ENCODE assay signal across 9 cellular contexts in the genomic region with DNA sequence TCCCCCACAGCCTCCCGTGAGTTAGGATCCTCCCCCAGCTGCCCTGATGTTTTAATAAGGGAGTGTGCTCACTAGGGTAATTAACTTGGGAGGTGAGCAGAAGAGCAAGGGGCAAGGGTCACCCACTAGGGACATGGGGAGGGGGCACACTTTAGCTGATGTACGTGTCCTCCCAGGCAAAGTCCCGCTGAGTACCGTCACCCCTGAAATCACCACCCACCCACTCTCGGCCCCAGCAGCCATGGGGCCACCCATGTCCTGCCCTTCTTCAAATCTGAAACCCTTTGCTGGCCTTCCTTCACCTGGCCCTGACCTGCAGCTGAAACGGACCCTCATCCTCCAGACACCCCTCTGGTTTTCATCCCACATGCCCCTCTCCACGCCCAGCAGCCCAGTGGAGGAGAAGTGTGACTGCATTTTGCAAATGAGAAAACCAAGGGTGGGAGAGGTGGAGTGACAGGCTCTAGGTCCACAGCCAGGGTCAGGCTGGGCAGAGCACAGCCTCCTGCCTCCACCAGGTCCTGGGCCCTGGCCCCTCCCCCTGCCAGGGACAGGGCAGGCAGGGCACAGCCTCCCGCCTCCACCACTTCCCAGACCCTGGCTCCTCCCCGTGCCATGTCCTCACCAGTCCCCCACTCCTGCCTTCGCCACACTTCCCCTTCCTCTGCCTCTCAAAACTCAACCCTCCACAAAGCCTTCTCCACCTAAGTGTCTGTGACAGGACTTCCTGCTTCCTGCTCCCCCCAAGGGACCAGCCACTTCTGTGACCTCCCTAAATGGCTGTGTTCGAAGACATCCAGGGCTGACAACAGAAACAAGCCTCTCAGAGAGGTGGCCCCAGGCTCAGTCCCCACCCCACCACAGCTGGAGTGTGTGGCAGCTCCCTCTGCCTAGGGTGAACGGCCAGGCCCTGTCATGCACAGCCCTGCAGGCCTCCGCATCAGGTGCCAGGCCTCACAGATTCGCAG. TPM values are rescaled to one million over a fixed set of nuclear protein-coding genes. Genes with fewer than 3 reads are reported as not detected.
DNase-seq lines count a peak whose midpoint lies in the region; ATAC-seq and TF ChIP-seq lines count a peak whose summit lies in the region.
"Had no signal": no experiment of that assay in that cellular context is flagged by ENCODE, and none has a peak within 500 bp of the region (broad histone marks: within the 10 kb centered on the region; RNA-seq: fewer than 3 reads in every experiment).

No MANE protein-coding gene starts in this region.

- H3K36me3 ChIP-seq in colonic mucosa = no peaks in the 10 kb centered on the region
- H3K36me3 ChIP-seq in prostate gland = peaks cover 0 to 4% of the 10 kb centered on the region in 2 donors

- WGBS in prostate gland = 87% methylated on average over 14 of the region's 14 CpGs

- no peaks in the 10 kb centered on the region for H3K9me3 ChIP-seq in colonic mucosa
- no peaks in the 10 kb centered on the region for H3K9me3 ChIP-seq in prostate gland

- H3K4me3 ChIP-seq in colonic mucosa (no peak overlapping the region), prostate gland (no peak overlapping the region)

- TF ChIP-seq POLR2A in prostate gland (IDR thresholded peaks at IDR 0.05) = no peak

- no peaks in the 10 kb centered on the region for H3K27me3 ChIP-seq in colonic mucosa
- no peaks in the 10 kb centered on the region for H3K27me3 ChIP-seq in prostate gland (replicated peaks; ENCODE audit: insufficient read depth)

- peak overlapping the region; percentile 32 for H3K27ac ChIP-seq in colonic mucosa
- peak overlapping the region; percentile 52 to 69 for H3K27ac ChIP-seq in prostate gland

- no peak for TF ChIP-seq CTCF in colonic mucosa (IDR thresholded peaks at IDR 0.05)
- no peak for TF ChIP-seq CTCF in prostate gland (IDR thresholded peaks at IDR 0.05)

- intact Hi-C loops in colonic mucosa (cut with DNase I) (no loop called here), prostate gland (cut with DNase I) (no loop called here)

- peak overlapping the region in 1 of 2 donors; percentile 26 for H3K9ac ChIP-seq in colonic mucosa (ENCODE audit: low read depth in 2 of 2, low read length in 2 of 2)

- H3K4me1 ChIP-seq in colonic mucosa (peaks cover 40% of the 10 kb centered on the region), prostate gland (replicated peaks) (peaks cover 40% of the 10 kb centered on the region)

- ATAC-seq in HG02973 (IDR thresholded peaks at IDR 0.05; ENCODE audit: unreplicated experiment) = peak; percentile 88

- DNase-seq in NCI-H2029 (lab: John Stamatoyannopoulos, UW) (peak; percentile 28), NCI-H2029 treated with DMSO at 0.1 percent for 48 hours (lab: John Stamatoyannopoulos, UW) (no peak), SKM-1 (lab: John Stamatoyannopoulos, UW; ENCODE audit: unreplicated experiment) (peak; percentile 86), colonic mucosa (peak; percentile 52), prostate gland (ENCODE audit: low spot score) (no peak), cerebellar cortex (ENCODE audit: low spot score) (no peak), NCI-H187 (lab: John Stamatoyannopoulos, UW) (no peak)

RNA-seq across cellular contexts. Expression of a gene that starts 15.1 kb away (rescaled TPM):
- total RNA-seq in colonic mucosa = 10 to 100 TPM; 29.0 to 32.0 TPM
- total RNA-seq in prostate gland = 100 to 1,000 TPM; 111 to 170 TPM

RNA-seq across cellular contexts. Expression of a gene that starts 39.1 kb away (rescaled TPM):
- not detected for total RNA-seq in colonic mucosa
- not detected for total RNA-seq in prostate gland
- total RNA-seq: mononuclear cell had no signal

RNA-seq across cellular contexts. Expression of a gene that starts 50.3 kb away (rescaled TPM):
- total RNA-seq in colonic mucosa = 10 to 100 TPM; 43.9 to 63.3 TPM
- 10 to 100 TPM; 70.5 to 93.8 TPM for total RNA-seq in prostate gland

Comparison
In these comparisons a context has a peak if more than half of its experiments do, and no peak if none do; other contexts are left out.
1. DNase-seq: peak in NCI-H2029 (single experiment), SKM-1 (single experiment) and colonic mucosa (single experiment); none in NCI-H2029 treated with DMSO at 0.1 percent for 48 hours (single experiment), prostate gland (single experiment), cerebellar cortex (single experiment) and NCI-H187 (0 of 2).